ENCODE assay signal across 12 cellular contexts in the genomic region with DNA sequence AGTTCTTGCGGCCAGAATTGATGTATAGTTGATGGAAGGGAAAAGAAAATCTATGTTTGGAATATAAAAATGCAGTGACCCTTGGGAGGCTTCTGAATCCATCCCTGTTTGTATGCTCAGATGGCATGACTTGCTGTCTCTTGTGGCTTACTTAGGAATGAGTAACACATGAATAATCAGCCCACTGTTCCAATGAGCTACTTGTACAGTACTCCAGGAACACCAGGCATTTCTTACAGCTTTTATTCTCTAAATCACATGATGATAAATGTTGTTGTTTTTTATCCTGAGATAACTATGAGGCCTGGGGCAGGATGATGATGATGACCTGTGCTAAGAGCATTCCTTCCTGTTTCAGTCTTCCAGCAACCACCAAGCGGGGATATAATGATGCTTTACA. TPM values are rescaled to one million over a fixed set of nuclear protein-coding genes. Genes with fewer than 3 reads are reported as not detected.
DNase-seq lines count a peak whose midpoint lies in the region.
"Had no signal": no experiment of that assay in that cellular context is flagged by ENCODE, and none has a peak within 500 bp of the region (broad histone marks: within the 10 kb centered on the region; RNA-seq: fewer than 3 reads in every experiment).

No MANE protein-coding gene starts in this region.

- DNase-seq in Daoy (ENCODE audit: low read depth) (peak; percentile 2), MG63 (peak; percentile 31), epidermal melanocyte (ENCODE audit: insufficient read length, low spot score) (peak; percentile 18), non-pigmented ciliary epithelial cell (ENCODE audit: low read depth) (peak; percentile 78), activated gamma-delta T cell treated with Interleukin-2 at 50 U/mL for 16 hours (no peak), NCI-H526 (lab: John Stamatoyannopoulos, UW) (no peak), T-helper 2 cell (no peak)
- no peak for DNase-seq in stimulated activated CD4-positive, alpha-beta T cell treated with anti-CD3 and anti-CD28 coated beads, Interleukin-4, amount 100 ng/mL, for 1 hour
- DNase-seq: activated T-cell treated with anti-CD3 and anti-CD28 coated beads, Interleukin-2, amount 50 U/mL, for 48 hours; NCI-H526 treated with DMSO at 0.1 percent for 48 hours; SIG-M5 had no signal

- no peaks in the 10 kb centered on the region for H3K36me3 ChIP-seq in MG63

- H3K9me3 ChIP-seq in MG63: no peaks in the 10 kb centered on the region; the same call in 1 of the 2 replicates

- H3K27me3 ChIP-seq in MG63: no peaks in the 10 kb centered on the region

- H3K4me3 ChIP-seq in MG63: no peak overlapping the region

RNA-seq across cellular contexts. Expression of a gene that starts 18.9 kb away (rescaled TPM):
- total RNA-seq in Daoy (2014; rRNA removed; shearing (Covaris generic)): not detected in 2 replicates
- total RNA-seq in MG63 (2014; rRNA removed; shearing (Covaris generic); ENCODE audit: low replicate concordance): not detected in 2 replicates
- total RNA-seq: endothelial cell of umbilical vein had no signal

Comparison
In these comparisons a context has a peak if more than half of its experiments do, and no peak if none do; other contexts are left out.
1. DNase-seq: peak in Daoy (single experiment), MG63 (single experiment), epidermal melanocyte (single experiment) and non-pigmented ciliary epithelial cell (single experiment); none in activated gamma-delta T cell treated with Interleukin-2 at 50 U/mL for 16 hours (single experiment), NCI-H526 (0 of 2), stimulated activated CD4-positive, alpha-beta T cell treated with anti-CD3 and anti-CD28 coated beads, Interleukin-4, amount 100 ng/mL, for 1 hour (single experiment) and T-helper 2 cell (0 of 5).